In the genomic region with DNA sequence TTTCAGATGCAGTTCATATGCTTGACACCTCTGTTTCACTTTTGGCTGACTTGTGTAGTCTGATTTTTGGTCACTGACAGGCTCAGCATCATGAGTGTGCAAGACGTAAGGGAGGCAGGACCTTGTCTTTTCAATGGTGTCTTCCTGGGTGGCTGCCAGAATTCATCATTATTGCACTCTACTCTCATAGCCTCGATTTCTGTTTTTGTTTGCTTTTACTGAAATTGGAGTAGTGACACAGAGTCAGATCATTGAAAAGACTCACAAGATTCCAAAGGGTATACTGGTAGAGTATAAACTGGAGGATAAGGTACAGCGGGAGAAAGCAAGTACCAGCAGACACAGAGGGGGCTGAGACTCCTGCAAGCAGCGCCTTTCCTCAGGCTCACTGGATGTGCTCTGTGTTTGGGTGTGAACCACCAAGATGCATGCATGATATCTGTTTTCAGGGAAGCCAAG, we compare ENCODE assay signal across 8 cellular contexts.
DNase-seq lines count a peak whose midpoint lies in the region; ATAC-seq and TF ChIP-seq lines count a peak whose summit lies in the region.

No MANE protein-coding gene starts in this region.

- H3K36me3 Mint-ChIP-seq in activated T-cell treated with anti-CD3 and anti-CD28 coated beads, Interleukin-2, amount 50 U/mL, for 24 hours (ENCODE audit: low read depth) = peaks cover 1% of the 10 kb centered on the region
- no peaks in the 10 kb centered on the region for H3K36me3 Mint-ChIP-seq in activated CD4-positive, alpha-beta memory T cell treated with anti-CD3 and anti-CD28 coated beads for 36 hours
- peaks cover 3% of the 10 kb centered on the region for H3K36me3 Mint-ChIP-seq in stimulated activated memory B cell treated with anti-CD40 and anti-IgM and Interleukin-4, amounts not matched to agents 10 μg/mL and 1 μg/mL and 100 μg/mL, for 72 hours

- H3K4me1 ChIP-seq in breast epithelium = no peaks in the 10 kb centered on the region

- peak overlapping the region; percentile 57 for H3K4me3 Mint-ChIP-seq in activated T-cell treated with anti-CD3 and anti-CD28 coated beads, Interleukin-2, amount 50 U/mL, for 24 hours
- no peak overlapping the region for H3K4me3 Mint-ChIP-seq in activated CD4-positive, alpha-beta memory T cell treated with anti-CD3 and anti-CD28 coated beads for 36 hours
- H3K4me3 Mint-ChIP-seq in stimulated activated memory B cell treated with anti-CD40 and anti-IgM and Interleukin-4, amounts not matched to agents 10 μg/mL and 1 μg/mL and 100 μg/mL, for 72 hours = peak overlapping the region; percentile 63

- H3K4me3 ChIP-seq in breast epithelium = no peak overlapping the region

- no peaks in the 10 kb centered on the region for H3K27me3 ChIP-seq in breast epithelium

- H3K36me3 ChIP-seq in breast epithelium = no peaks in the 10 kb centered on the region

- POLR2A ChIA-PET in activated CD4-positive, alpha-beta memory T cell treated with anti-CD3 and anti-CD28 coated beads for 36 hours (lab: Charles Lee) = no interaction called here

- TF ChIP-seq POLR2A in breast epithelium (IDR thresholded peaks at IDR 0.05) = no peak

- ATAC-seq in HG02938 (IDR thresholded peaks at IDR 0.05; ENCODE audit: unreplicated experiment) = peak; percentile 53
- ATAC-seq in stimulated activated memory B cell treated with anti-CD40 and anti-IgM and Interleukin-4, amounts not matched to agents 10 μg/mL and 1 μg/mL and 100 μg/mL, for 72 hours = peak; percentile 74

- no peak overlapping the region for H3K27ac ChIP-seq in breast epithelium

- peak overlapping the region; percentile 91 for H3K27ac Mint-ChIP-seq in activated T-cell treated with anti-CD3 and anti-CD28 coated beads, Interleukin-2, amount 50 U/mL, for 24 hours
- peak overlapping the region; percentile 31 for H3K27ac Mint-ChIP-seq in activated CD4-positive, alpha-beta memory T cell treated with anti-CD3 and anti-CD28 coated beads for 36 hours
- H3K27ac Mint-ChIP-seq in stimulated activated memory B cell treated with anti-CD40 and anti-IgM and Interleukin-4, amounts not matched to agents 10 μg/mL and 1 μg/mL and 100 μg/mL, for 72 hours = peak overlapping the region; percentile 94

- H3K9me3 ChIP-seq in breast epithelium = no peaks in the 10 kb centered on the region

- H3K27me3 Mint-ChIP-seq in activated T-cell treated with anti-CD3 and anti-CD28 coated beads, Interleukin-2, amount 50 U/mL, for 24 hours = no peaks in the 10 kb centered on the region
- H3K27me3 Mint-ChIP-seq in activated CD4-positive, alpha-beta memory T cell treated with anti-CD3 and anti-CD28 coated beads for 36 hours = no peaks in the 10 kb centered on the region
- no peaks in the 10 kb centered on the region for H3K27me3 Mint-ChIP-seq in stimulated activated memory B cell treated with anti-CD40 and anti-IgM and Interleukin-4, amounts not matched to agents 10 μg/mL and 1 μg/mL and 100 μg/mL, for 72 hours

- TF ChIP-seq CTCF in breast epithelium (IDR thresholded peaks at IDR 0.05) = no peak

- H3K4me1 Mint-ChIP-seq in activated T-cell treated with anti-CD3 and anti-CD28 coated beads, Interleukin-2, amount 50 U/mL, for 24 hours (ENCODE audit: low read depth) = peaks cover 23% of the 10 kb centered on the region
- peaks cover 13% of the 10 kb centered on the region for H3K4me1 Mint-ChIP-seq in activated CD4-positive, alpha-beta memory T cell treated with anti-CD3 and anti-CD28 coated beads for 36 hours (ENCODE audit: low read depth)
- peaks cover 36% of the 10 kb centered on the region for H3K4me1 Mint-ChIP-seq in stimulated activated memory B cell treated with anti-CD40 and anti-IgM and Interleukin-4, amounts not matched to agents 10 μg/mL and 1 μg/mL and 100 μg/mL, for 72 hours

- no peak for DNase-seq in activated T-cell treated with anti-CD3 and anti-CD28 coated beads, Interleukin-2, amount 50 U/mL, for 24 hours
- DNase-seq in activated T-cell treated with anti-CD3 and anti-CD28 coated beads for 4 hours = no peak
- no peak for DNase-seq in activated CD4-positive, alpha-beta memory T cell treated with anti-CD3 and anti-CD28 coated beads for 36 hours
- DNase-seq in NCI-H2107 treated with DMSO at 0.1 percent for 48 hours (lab: John Stamatoyannopoulos, UW; ENCODE audit: unreplicated experiment) = no peak
- DNase-seq in HPDE6-E6E7 (ENCODE audit: extremely low spot score) = no peak
- no peak for DNase-seq in breast epithelium (ENCODE audit: low spot score in 2 of 2)

- CTCF ChIA-PET in activated CD4-positive, alpha-beta memory T cell treated with anti-CD3 and anti-CD28 coated beads for 36 hours (lab: Charles Lee) = interaction anchor here (0.7 kb wide), 1 partner anchor 591 kb away, joined by 3 read pairs; no protein-coding TSS in a partner anchor

- no peaks in the 10 kb centered on the region for H3K9me3 Mint-ChIP-seq in activated T-cell treated with anti-CD3 and anti-CD28 coated beads, Interleukin-2, amount 50 U/mL, for 24 hours
- H3K9me3 Mint-ChIP-seq in activated CD4-positive, alpha-beta memory T cell treated with anti-CD3 and anti-CD28 coated beads for 36 hours = no peaks in the 10 kb centered on the region
- H3K9me3 Mint-ChIP-seq in stimulated activated memory B cell treated with anti-CD40 and anti-IgM and Interleukin-4, amounts not matched to agents 10 μg/mL and 1 μg/mL and 100 μg/mL, for 72 hours = no peaks in the 10 kb centered on the region

- intact Hi-C loops in activated CD4-positive, alpha-beta memory T cell treated with anti-CD3 and anti-CD28 coated beads for 36 hours (cut with micrococcal nuclease) = no loop called here
- intact Hi-C loops in breast epithelium (cut with DNase I; ENCODE audit: low total_unique reads) = no loop called here

Comparison
In these comparisons a context has a peak if more than half of its experiments do, and no peak if none do; other contexts are left out.
1. H3K27ac Mint-ChIP-seq: peak in every context shown above with its lines; median percentile 94 in stimulated activated memory B cell treated with anti-CD40 and anti-IgM and Interleukin-4, amounts not matched to agents 10 μg/mL and 1 μg/mL and 100 μg/mL, for 72 hours; 91 in activated T-cell treated with anti-CD3 and anti-CD28 coated beads, Interleukin-2, amount 50 U/mL, for 24 hours; 31 in activated CD4-positive, alpha-beta memory T cell treated with anti-CD3 and anti-CD28 coated beads for 36 hours.